ENCODE assay signal across 9 cellular contexts in genomic region chr10:26555719-26556368, GRCh38.
DNase-seq lines count a peak whose midpoint lies in the region; ATAC-seq and TF ChIP-seq lines count a peak whose summit lies in the region.
"Had no signal": no experiment of that assay in that cellular context is flagged by ENCODE, and none has a peak within 500 bp of the region (broad histone marks: within the 10 kb centered on the region; RNA-seq: fewer than 3 reads in every experiment).

No MANE protein-coding gene starts in this region.

- H3K4me3 Mint-ChIP-seq in activated T-cell treated with anti-CD3 and anti-CD28 coated beads, Interleukin-2, amount 50 U/mL, for 24 hours, result no peak overlapping the region

- intact Hi-C loops in breast epithelium (cut with DNase I; ENCODE audit: low total_unique reads) (loop anchor here (5.0 kb wide), 1 partner anchor 251 kb away; no protein-coding TSS in a partner anchor), right lobe of liver (cut with DNase I) (loop anchor here in 1 of 2 donors (10.0 kb wide), 1 partner anchor 221 kb away; no protein-coding TSS in a partner anchor)

- DNase-seq in activated T-cell treated with anti-CD3 and anti-CD28 coated beads, Interleukin-2, amount 50 U/mL, for 24 hours, result no peak
- no peak for DNase-seq in activated T-cell treated with anti-CD3 and anti-CD28 coated beads, Interleukin-2, amount 50 U/mL, for 1 hour
- peak in 1 of 2 donors; percentile 59 for DNase-seq in breast epithelium (ENCODE audit: low spot score in 2 of 2)
- peak; percentile 54 to 83 (median 73) for DNase-seq in right lobe of liver
- peak in 1 of 2 donors; percentile 89 for DNase-seq in upper lobe of left lung
- no peak for DNase-seq in BE2C
- DNase-seq in NCI-H748 (lab: John Stamatoyannopoulos, UW; ENCODE audit: unreplicated experiment), result no peak
- DNase-seq in activated CD8-positive, alpha-beta memory T cell treated with anti-CD3 and anti-CD28 coated beads, Interleukin-2, amount 50 U/mL, for 4 hours, result no peak
- DNase-seq: NCI-H2227 treated with DMSO at 0.1 percent for 48 hours had no signal

- TF ChIP-seq EP300 in upper lobe of left lung (IDR thresholded peaks at IDR 0.05), result peak in 1 of 4 donors; percentile 86

- H3K4me1 ChIP-seq in breast epithelium (no peaks in the 10 kb centered on the region), right lobe of liver (peaks cover 0 to 24% (median 5%) of the 10 kb centered on the region in 4 donors), upper lobe of left lung (peaks cover 6 to 19% (median 11%) of the 10 kb centered on the region in 4 donors), BE2C (no peaks in the 10 kb centered on the region)

- 7% methylated on average over 8 of the region's 8 CpGs for WGBS in right lobe of liver (ENCODE audit: insufficient coverage, low coverage, low lambda C conversion rate, missing lambda C conversion rate)
- 34 to 37% methylated on average over 8 of the region's 8 CpGs for WGBS in upper lobe of left lung, 2 donors

- H3K4me1 Mint-ChIP-seq in activated T-cell treated with anti-CD3 and anti-CD28 coated beads, Interleukin-2, amount 50 U/mL, for 24 hours (ENCODE audit: low read depth), result peaks cover 10% of the 10 kb centered on the region

- H3K4me3 ChIP-seq in breast epithelium, result no peak overlapping the region
- no peak overlapping the region for H3K4me3 ChIP-seq in right lobe of liver
- no peak overlapping the region for H3K4me3 ChIP-seq in upper lobe of left lung
- no peak overlapping the region for H3K4me3 ChIP-seq in BE2C (ENCODE audit: low read depth, low read length)

- ATAC-seq in right lobe of liver (peak; percentile 87 to 96 (median 88)), upper lobe of left lung (ENCODE audit: low FRiP score in 2 of 2) (peak; percentile 81 to 88)

- H3K36me3 ChIP-seq in breast epithelium, result no peaks in the 10 kb centered on the region
- peaks cover 0 to 16% (median 3%) of the 10 kb centered on the region in 4 donors for H3K36me3 ChIP-seq in right lobe of liver
- H3K36me3 ChIP-seq in upper lobe of left lung, result peaks cover 0 to 12% (median 7%) of the 10 kb centered on the region in 4 donors
- no peaks in the 10 kb centered on the region for H3K36me3 ChIP-seq in BE2C

- TF ChIP-seq POLR2A in breast epithelium (IDR thresholded peaks at IDR 0.05) (no peak), right lobe of liver (IDR thresholded peaks at IDR 0.05) (no peak), upper lobe of left lung (IDR thresholded peaks at IDR 0.05) (peak in 1 of 4 donors; percentile 26)

- no peaks in the 10 kb centered on the region for H3K9me3 Mint-ChIP-seq in activated T-cell treated with anti-CD3 and anti-CD28 coated beads, Interleukin-2, amount 50 U/mL, for 24 hours

- H3K27ac ChIP-seq in breast epithelium (peak overlapping the region; percentile 52 to 53), right lobe of liver (peak overlapping the region; percentile 50 to 75 (median 71)), upper lobe of left lung (peak overlapping the region; percentile 53 to 83 (median 66))

- H3K27me3 ChIP-seq in breast epithelium (peaks cover 0 to 3% of the 10 kb centered on the region in 2 donors), right lobe of liver (no peaks in the 10 kb centered on the region), upper lobe of left lung (no peaks in the 10 kb centered on the region), BE2C (no peaks in the 10 kb centered on the region)

- peaks cover 5 to 7% of the 10 kb centered on the region in 2 donors for H3K9me3 ChIP-seq in breast epithelium
- H3K9me3 ChIP-seq in right lobe of liver, result no peaks in the 10 kb centered on the region
- peaks cover 0 to 4% (median 0%) of the 10 kb centered on the region in 4 donors for H3K9me3 ChIP-seq in upper lobe of left lung
- H3K9me3 ChIP-seq in BE2C, result no peaks in the 10 kb centered on the region

- peaks cover 78% of the 10 kb centered on the region for H3K36me3 Mint-ChIP-seq in activated T-cell treated with anti-CD3 and anti-CD28 coated beads, Interleukin-2, amount 50 U/mL, for 24 hours (ENCODE audit: low read depth)

- TF ChIP-seq CTCF in breast epithelium (IDR thresholded peaks at IDR 0.05), result no peak
- no peak for TF ChIP-seq CTCF in right lobe of liver (IDR thresholded peaks at IDR 0.05)
- TF ChIP-seq CTCF in upper lobe of left lung (IDR thresholded peaks at IDR 0.05), result no peak
- TF ChIP-seq CTCF in BE2C (IDR thresholded peaks at IDR 0.05; ENCODE audit: low read depth, low read length), result no peak

- H3K27ac Mint-ChIP-seq in activated T-cell treated with anti-CD3 and anti-CD28 coated beads, Interleukin-2, amount 50 U/mL, for 24 hours, result peak overlapping the region; percentile 54

- no peaks in the 10 kb centered on the region for H3K27me3 Mint-ChIP-seq in activated T-cell treated with anti-CD3 and anti-CD28 coated beads, Interleukin-2, amount 50 U/mL, for 24 hours

Comparison
In these comparisons a context has a peak if more than half of its experiments do, and no peak if none do; other contexts are left out.
1. DNase-seq: peak in right lobe of liver (3 of 3); none in activated T-cell treated with anti-CD3 and anti-CD28 coated beads, Interleukin-2, amount 50 U/mL, for 24 hours (single experiment), activated T-cell treated with anti-CD3 and anti-CD28 coated beads, Interleukin-2, amount 50 U/mL, for 1 hour (single experiment), BE2C (single experiment), NCI-H748 (single experiment) and activated CD8-positive, alpha-beta memory T cell treated with anti-CD3 and anti-CD28 coated beads, Interleukin-2, amount 50 U/mL, for 4 hours (single experiment).
2. Peak in every context shown above with its lines, with median percentiles within 50 percentile points of each other: H3K27ac ChIP-seq.